Comparison of ENCODE assay signal across 9 cellular contexts in genomic region chr1:3409737-3410434, GRCh38. TPM values are rescaled to one million over a fixed set of nuclear protein-coding genes. Genes with fewer than 3 reads are reported as not detected.
DNase-seq lines count a peak whose midpoint lies in the region; ATAC-seq and TF ChIP-seq lines count a peak whose summit lies in the region.
"Had no signal": no experiment of that assay in that cellular context is flagged by ENCODE, and none has a peak within 500 bp of the region (broad histone marks: within the 10 kb centered on the region; RNA-seq: fewer than 3 reads in every experiment).

No MANE protein-coding gene starts in this region.

- DNase-seq in D341Med (ENCODE audit: low spot score) (peak; percentile 64), NCI-H460 (ENCODE audit: extremely low read depth, low read depth) (peak; percentile 47), epithelial cell of proximal tubule (ENCODE audit: low read depth) (peak; percentile 1), MV-4-11 (lab: John Stamatoyannopoulos, UW) (no peak), GF-D8 (lab: John Stamatoyannopoulos, UW) (no peak)
- no peak for DNase-seq in stimulated activated CD4-positive, alpha-beta T cell treated with anti-CD3 and anti-CD28 coated beads, Interleukin-1b, Interleukin-23, amount 100 ng/mL, for 48 hours

- H3K4me1 Mint-ChIP-seq in nephron = peaks cover 5% of the 10 kb centered on the region

- TF ChIP-seq CTCF in epithelial cell of proximal tubule (conservative IDR thresholded peaks at IDR 0.05; ENCODE audit: low read depth, low read length) (peak; percentile 80), nephron (IDR thresholded peaks at IDR 0.05; ENCODE audit: unreplicated experiment in 3 of 3) (peak; percentile 67 to 77 (median 77))

- H3K4me3 Mint-ChIP-seq in nephron = no peak overlapping the region
- H3K4me3 Mint-ChIP-seq: activated naive CD8-positive, alpha-beta T cell had no signal

- no peak overlapping the region for H3K27ac Mint-ChIP-seq in nephron
- H3K27ac Mint-ChIP-seq: activated naive CD8-positive, alpha-beta T cell had no signal

- peaks cover 23% of the 10 kb centered on the region for H3K27me3 Mint-ChIP-seq in nephron (ENCODE audit: low read depth)
- H3K27me3 Mint-ChIP-seq: activated naive CD8-positive, alpha-beta T cell had no signal

- H3K4me3 ChIP-seq in epithelial cell of proximal tubule (ENCODE audit: low read depth, low read length) = no peak overlapping the region

- H3K36me3 Mint-ChIP-seq in nephron (ENCODE audit: low read depth) = no peaks in the 10 kb centered on the region
- H3K36me3 Mint-ChIP-seq: activated naive CD8-positive, alpha-beta T cell had no signal

- no peak for ATAC-seq in HG03342 (IDR thresholded peaks at IDR 0.05; ENCODE audit: unreplicated experiment)

- H3K9me3 Mint-ChIP-seq in nephron = peaks cover 3% of the 10 kb centered on the region

RNA-seq across cellular contexts. Expression of gene ARHGEF16, which starts 44.6 kb away (rescaled TPM):
- total RNA-seq in NCI-H460 (2014; rRNA removed; shearing (Covaris generic)) = 5.5 and 6.7 TPM in 2 replicates
- 31.6 and 34.0 TPM in 2 replicates for polyA plus RNA-seq in NCI-H460 (2014; cell fraction: nucleus; rRNA removed)
- 27.1 and 36.6 TPM in 2 replicates for total RNA-seq in epithelial cell of proximal tubule

Comparison
In these comparisons a context has a peak if more than half of its experiments do, and no peak if none do; other contexts are left out.
1. DNase-seq: peak in D341Med (single experiment), NCI-H460 (single experiment) and epithelial cell of proximal tubule (single experiment); none in MV-4-11 (single experiment), stimulated activated CD4-positive, alpha-beta T cell treated with anti-CD3 and anti-CD28 coated beads, Interleukin-1b, Interleukin-23, amount 100 ng/mL, for 48 hours (single experiment) and GF-D8 (single experiment).